21 cellular contexts compared by ENCODE assay signal in genomic region chr20:32592022-32592421, GRCh38. TPM values are rescaled to one million over a fixed set of nuclear protein-coding genes. Genes with fewer than 3 reads are reported as not detected.
DNase-seq lines count a peak whose midpoint lies in the region; ATAC-seq, FAIRE-seq and TF ChIP-seq lines count a peak whose summit lies in the region.
"Had no signal": no experiment of that assay in that cellular context is flagged by ENCODE, and none has a peak within 500 bp of the region (broad histone marks: within the 10 kb centered on the region; RNA-seq: fewer than 3 reads in every experiment).

No MANE protein-coding gene starts in this region.

- H3K9ac ChIP-seq in HepG2 (ENCODE audit: insufficient read depth, low read depth, low read length): no peak overlapping the region
- no peak overlapping the region for H3K9ac ChIP-seq in mesenchymal stem cell (ENCODE audit: low read length)
- H3K9ac ChIP-seq: BLaER1 treated with 17β-estradiol and CSF1 and Interleukin-3, amounts not matched to agents 10 nM and 100 nM had no signal

- peak overlapping the region; percentile 16 for H2BK15ac ChIP-seq in mesenchymal stem cell (ENCODE audit: low read depth, poor library complexity, severe bottlenecking)

- no TSS peak for BruUV-seq in HepG2 (replicated peaks; lab: Mats Ljungman, UMichigan)

- H3K9me3 ChIP-seq in HepG2 (ENCODE audit: low read length) (no peaks in the 10 kb centered on the region), right lobe of liver (no peaks in the 10 kb centered on the region), mesenchymal stem cell (ENCODE audit: control insufficient read depth, low read length) (no peaks in the 10 kb centered on the region)
- H3K9me3 ChIP-seq: A549; BLaER1 treated with 17β-estradiol and CSF1 and Interleukin-3, amounts not matched to agents 10 nM and 100 nM; Caco-2 had no signal

- H2AFZ ChIP-seq in HepG2 (ENCODE audit: low read length): no peak overlapping the region
- H2AFZ ChIP-seq in mesenchymal stem cell (ENCODE audit: low read depth, low read length): no peak overlapping the region

- H3K79me1 ChIP-seq in mesenchymal stem cell (replicated peaks; ENCODE audit: low read length, poor library complexity, severe bottlenecking): no peaks in the 10 kb centered on the region

- H3K36me3 ChIP-seq in HepG2 (replicated peaks in 1 of 2; ENCODE audit: control insufficient read depth in 1 of 2, insufficient read depth in 2 of 2, low read length in 2 of 2) (no peaks in the 10 kb centered on the region), right lobe of liver (no peaks in the 10 kb centered on the region), mesenchymal stem cell (ENCODE audit: control insufficient read depth in 1 of 2, insufficient read depth in 2 of 2, low read depth in 1 of 2, low read length in 2 of 2) (no peaks in the 10 kb centered on the region)
- H3K36me3 ChIP-seq: BLaER1 treated with 17β-estradiol and CSF1 and Interleukin-3, amounts not matched to agents 10 nM and 100 nM had no signal

- H3K27ac ChIP-seq in HepG2 (ENCODE audit: extremely low read length, insufficient read depth, low read length) (no peak overlapping the region), right lobe of liver (no peak overlapping the region), mesenchymal stem cell (ENCODE audit: low read length, poor library complexity, severe bottlenecking) (no peak overlapping the region)
- H3K27ac ChIP-seq: A549; BLaER1 treated with 17β-estradiol and CSF1 and Interleukin-3, amounts not matched to agents 10 nM and 100 nM; C4-2B had no signal

- H3K4me2 ChIP-seq in HepG2 (ENCODE audit: low read depth, low read length) (no peak overlapping the region), mesenchymal stem cell (ENCODE audit: low read length, poor library complexity, severe bottlenecking) (no peak overlapping the region)
- H3K4me2 ChIP-seq: A549; BLaER1 treated with 17β-estradiol and CSF1 and Interleukin-3, amounts not matched to agents 10 nM and 100 nM had no signal

- H3K18ac ChIP-seq in mesenchymal stem cell (ENCODE audit: low read depth in 1 of 2, low read length in 2 of 2): no peak overlapping the region

- no peak for TF ChIP-seq POLR2A in HepG2 (IDR thresholded peaks at IDR 0.05; ENCODE audit: insufficient read depth in 1 of 2, low read depth in 2 of 2, low read length in 2 of 2)
- TF ChIP-seq POLR2A in right lobe of liver (IDR thresholded peaks at IDR 0.05): no peak

- CTCF ChIA-PET in HepG2 (lab: Yijun Ruan, JAX; ENCODE audit: low intra/inter-chr PET ratio, low total read pairs): no interaction called here

- in situ Hi-C loops in HepG2 (cut with HindIII; ENCODE audit: extremely low pct_ligation_motif_present, low pct_unique_long_range_greater_than_20kb): no loop called here

- DNase-seq in HepG2 (ENCODE audit: low spot score): no peak
- DNase-seq in right lobe of liver: no peak
- DNase-seq in RPMI8226: peak; percentile 39
- DNase-seq in mesenchymal stem cell: no peak
- no peak for DNase-seq in activated gamma-delta T cell treated with Interleukin-2 at 50 U/mL for 16 hours
- DNase-seq in 8988T: no peak
- DNase-seq: AML-193; Caco-2; Calu3; CD4-positive, alpha-beta T cell; CD8-positive, alpha-beta T cell; DMS79 treated with DMSO at 0.1 percent for 48 hours; GF-D8 had no signal

- no peak for FAIRE-seq in HepG2 (lab: Jason Lieb, UNC)
- FAIRE-seq: A549, D721Med, G401.6, GM12891, GM19239 had no signal

- no peak overlapping the region for H4K91ac ChIP-seq in mesenchymal stem cell (ENCODE audit: low read length)

- H2BK12ac ChIP-seq in mesenchymal stem cell (ENCODE audit: low read length in 2 of 2): no peak overlapping the region

- TF ChIP-seq CTCF in HepG2 (CRISPR knock-in tag; IDR thresholded peaks at IDR 0.05) (no peak), right lobe of liver (IDR thresholded peaks at IDR 0.05) (no peak)

- H2BK120ac ChIP-seq in mesenchymal stem cell (ENCODE audit: low read depth, low read length): no peak overlapping the region

- intact Hi-C loops in HepG2 (cut with micrococcal nuclease; ENCODE audit: unreplicated experiment) (loop anchor here (5.0 kb wide), 1 partner anchor 370 kb away; no protein-coding TSS in a partner anchor), right lobe of liver (cut with DNase I) (no loop called here)

- peaks cover 27 to 82% of the 10 kb centered on the region in 2 experiments; a peak in 4 of 5 replicates for H3K27me3 ChIP-seq in HepG2 (ENCODE audit: control insufficient read depth in 1 of 2, insufficient read depth in 2 of 2, low read length in 2 of 2)
- no peaks in the 10 kb centered on the region for H3K27me3 ChIP-seq in right lobe of liver
- peaks cover 13 to 17% of the 10 kb centered on the region in 2 experiments for H3K27me3 ChIP-seq in mesenchymal stem cell (ENCODE audit: control insufficient read depth in 1 of 2, insufficient read depth in 1 of 2, low read length in 2 of 2)

- H3K4me1 ChIP-seq in HepG2 (ENCODE audit: insufficient read depth, low read length): peaks cover 9% of the 10 kb centered on the region; the same call in 1 of the 2 replicates
- no peaks in the 10 kb centered on the region for H3K4me1 ChIP-seq in right lobe of liver
- peaks cover 5% of the 10 kb centered on the region for H3K4me1 ChIP-seq in mesenchymal stem cell (ENCODE audit: control insufficient read depth, insufficient read depth, low read depth, low read length)
- H3K4me1 ChIP-seq: Caco-2 had no signal

- H3K79me2 ChIP-seq in HepG2 (ENCODE audit: insufficient read depth, low read length): no peaks in the 10 kb centered on the region

- POLR2A ChIA-PET in HepG2 (lab: Yijun Ruan, JAX): interaction anchor here (0.8 to 1.0 kb wide), 2 partner anchors 17 to 48 kb away, joined by 3 read pairs; no protein-coding TSS in a partner anchor

- 18% methylated on average over 3 of the region's 3 CpGs for WGBS in HepG2 (ENCODE audit: low lambda C conversion rate)
- WGBS in right lobe of liver (ENCODE audit: insufficient coverage, low coverage, low lambda C conversion rate, missing lambda C conversion rate): 83% methylated on average over 2 of the region's 3 CpGs
- WGBS in mesenchymal stem cell: 91% methylated on average over 3 of the region's 3 CpGs

- ATAC-seq in HepG2 (no peak), right lobe of liver (no peak), GM21825 (IDR thresholded peaks at IDR 0.05; ENCODE audit: unreplicated experiment) (no peak)
- ATAC-seq: A549; CD8-positive, alpha-beta T cell had no signal

- peak overlapping the region in 1 of 2 experiments; percentile 35 for H3K23ac ChIP-seq in mesenchymal stem cell (ENCODE audit: low read length in 2 of 2)

- no peak overlapping the region for H2BK5ac ChIP-seq in mesenchymal stem cell (ENCODE audit: low read depth, low read length, poor library complexity, severe bottlenecking)

- H4K20me1 ChIP-seq in HepG2 (ENCODE audit: insufficient read depth, low read length): no peaks in the 10 kb centered on the region
- H4K20me1 ChIP-seq: BLaER1 treated with 17β-estradiol and CSF1 and Interleukin-3, amounts not matched to agents 10 nM and 100 nM had no signal

- H3K4me3 ChIP-seq in HepG2 (replicated peaks in 1 of 3; ENCODE audit: insufficient read depth in 1 of 3, low read depth in 2 of 3, low read length in 3 of 3) (no peak overlapping the region), right lobe of liver (no peak overlapping the region), mesenchymal stem cell (ENCODE audit: insufficient read depth in 1 of 2, low read depth in 1 of 2, low read length in 2 of 2) (no peak overlapping the region)
- H3K4me3 ChIP-seq: A549; BLaER1 treated with 17β-estradiol and CSF1 and Interleukin-3, amounts not matched to agents 10 nM and 100 nM had no signal

- no peak overlapping the region for H3K4ac ChIP-seq in mesenchymal stem cell (ENCODE audit: low read depth in 1 of 2, low read length in 2 of 2)

- no peak overlapping the region for H4K8ac ChIP-seq in mesenchymal stem cell (ENCODE audit: low read length)

- TF ChIP-seq EP300 in HepG2 (IDR thresholded peaks at IDR 0.05; ENCODE audit: low read depth in 2 of 2, low read length in 2 of 2): no peak
- TF ChIP-seq EP300 in HepG2 (CRISPR knock-in tag; IDR thresholded peaks at IDR 0.05; ENCODE audit: borderline replicate concordance): no peak

- H2AK5ac ChIP-seq in mesenchymal stem cell (ENCODE audit: low read length, severe bottlenecking): no peak overlapping the region

- H3K14ac ChIP-seq in mesenchymal stem cell (ENCODE audit: low read length in 2 of 2): no peak overlapping the region

- no peak for TF ChIP-seq RAD21 in HepG2 (CRISPR knock-in tag; IDR thresholded peaks at IDR 0.05)

TF ChIP-seq in HepG2, 621 proteins besides CTCF, POLR2A, EP300 and RAD21 (continues in another document):
- TF ChIP-seq ZKSCAN1 (IDR thresholded peaks at IDR 0.05; ENCODE audit: low read length): peak; percentile 77; the same call in 1 of the 2 replicates
- 0 out of 2 replicates have a peak, but pooled peaks have one; percentile 24 for TF ChIP-seq KDM5B (CRISPR knock-in tag; IDR thresholded peaks at IDR 0.05; ENCODE audit: borderline replicate concordance)

RNA-seq across cellular contexts. Expression of gene NOL4L, which starts 6.9 kb away (rescaled TPM):
- total RNA-seq in HepG2 (2016; rRNA removed; fragmentation: Illumina TruSeq; extraction: Trizol): 16.6 and 16.9 TPM in 2 replicates
- total RNA-seq in HepG2 (2016; cell fraction: cytosol; rRNA removed; fragmentation: Illumina TruSeq; extraction: Trizol; ENCODE audit: low read depth): 19.2 and 19.4 TPM in 2 replicates
- 14.6 and 17.1 TPM in 2 replicates for total RNA-seq in HepG2 (2016; cell fraction: insoluble cytoplasmic fraction; rRNA removed; fragmentation: Illumina TruSeq; extraction: Trizol)
- total RNA-seq in HepG2 (2016; cell fraction: membrane; rRNA removed; fragmentation: Illumina TruSeq; extraction: Trizol): 21.3 and 24.1 TPM in 2 replicates
- total RNA-seq in HepG2 (2016; cell fraction: nucleus; rRNA removed; fragmentation: Illumina TruSeq; extraction: Trizol): 21.2 and 22.3 TPM in 2 replicates
- polyA plus RNA-seq in HepG2 (2011; rRNA removed): 35.4 and 38.7 TPM in 2 replicates
- polyA plus RNA-seq in HepG2 (2011; cell fraction: cytosol; rRNA removed): 16.5 and 20.9 TPM in 2 replicates
- polyA plus RNA-seq in HepG2 (2011; cell fraction: nucleus; rRNA removed): 91.0 and 107 TPM in 2 replicates
- polyA plus RNA-seq in HepG2 (2012): 36.0 and 39.2 TPM in 2 replicates
- 35.0 and 39.6 TPM in 2 replicates for polyA plus RNA-seq in HepG2 (2016; cell fraction: cytosol; fragmentation: Illumina TruSeq; extraction: Trizol; ENCODE audit: low read depth)
- 21.6 and 26.9 TPM in 2 replicates for polyA plus RNA-seq in HepG2 (2016; cell fraction: insoluble cytoplasmic fraction; fragmentation: Illumina TruSeq; extraction: Trizol; ENCODE audit: low read depth)
- polyA plus RNA-seq in HepG2 (2016; cell fraction: membrane; fragmentation: Illumina TruSeq; extraction: Trizol; ENCODE audit: low read depth): 31.2 and 32.6 TPM in 2 replicates
- polyA plus RNA-seq in HepG2 (2016; cell fraction: nucleus; fragmentation: Illumina TruSeq; extraction: Trizol; ENCODE audit: insufficient read depth, low read depth): 57.5 and 60.6 TPM in 2 replicates
- 6.7 and 47.8 TPM in 2 replicates for polyA minus RNA-seq in HepG2 (2011; rRNA and poly(A)+ RNA removed; ENCODE audit: low replicate concordance)
- 28.0 and 37.6 TPM in 2 replicates for polyA minus RNA-seq in HepG2 (2011; cell fraction: cytosol; rRNA and poly(A)+ RNA removed)
- 30.5 and 30.6 TPM in 2 replicates for polyA minus RNA-seq in HepG2 (2011; cell fraction: nucleus; rRNA and poly(A)+ RNA removed)
- 1 to 10 TPM; 4.3 to 6.5 (median 5.7) TPM for total RNA-seq in right lobe of liver
- 34.4 TPM for polyA plus RNA-seq in mesenchymal stem cell (2013, experiment 1 of 2)
- polyA plus RNA-seq in mesenchymal stem cell (2013, experiment 2 of 2): 33.5 TPM
